In the genomic region with DNA sequence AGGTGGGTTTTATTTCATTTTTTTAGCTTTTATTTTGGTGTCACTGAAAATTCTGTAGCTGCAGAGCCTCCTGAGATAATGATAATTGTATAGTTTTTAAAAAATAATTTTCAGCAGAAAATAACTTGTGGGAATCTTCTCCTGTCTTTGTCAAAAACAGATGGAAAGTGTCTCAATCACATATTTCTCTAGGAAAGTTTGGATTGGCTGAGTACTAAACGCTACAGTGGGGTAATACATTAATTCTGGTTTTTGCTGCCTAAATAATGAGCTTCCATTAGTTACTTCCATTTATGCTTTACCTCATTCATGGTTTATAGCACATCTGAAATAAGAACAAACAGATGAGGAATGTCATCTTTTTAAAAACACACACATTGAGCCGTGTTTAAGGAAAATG, we compare ENCODE assay signal across 14 cellular contexts. TPM values are rescaled to one million over a fixed set of nuclear protein-coding genes. Genes with fewer than 3 reads are reported as not detected.
A peak's percentile ranks its signal among the peaks of the same experiment; 100 is the strongest.
DNase-seq lines count a peak whose midpoint lies in the region; ATAC-seq and TF ChIP-seq lines count a peak whose summit lies in the region.
"Had no signal": no experiment of that assay in that cellular context is flagged by ENCODE, and none has a peak within 500 bp of the region (broad histone marks: within the 10 kb centered on the region; RNA-seq: fewer than 3 reads in every experiment).

No MANE protein-coding gene starts in this region.

- H3K27ac Mint-ChIP-seq in MCF 10A (ENCODE audit: low read depth, unreplicated experiment) = peak overlapping the region; percentile 12
- H3K27ac Mint-ChIP-seq: activated CD8-positive, alpha-beta T cell treated with anti-CD3 and anti-CD28 coated beads, Interleukin-2, amount 10 ng/mL, durations not matched to agents 7 days and 5 days; CD4-positive, alpha-beta memory T cell had no signal

- POLR2A ChIA-PET in MCF 10A (lab: Yijun Ruan, JAX) = interaction anchor here (0.6 to 5.7 kb wide), 14 partner anchors 9 to 512 kb away, joined by 3 to 54 read pairs (median 3); no protein-coding TSS in a partner anchor

- H3K4me3 ChIP-seq in HFF-Myc (replicated peaks; ENCODE audit: low read depth, low read length) (peak overlapping the region; percentile 93), lower leg skin (ENCODE audit: low read depth, poor library complexity, severe bottlenecking) (peak overlapping the region; percentile 47), suprapubic skin (peak overlapping the region; percentile 59)
- H3K4me3 ChIP-seq: cardiac muscle cell had no signal

- TF ChIP-seq POLR2A in lower leg skin (IDR thresholded peaks at IDR 0.05) (no peak), suprapubic skin (IDR thresholded peaks at IDR 0.05) (no peak)

- ATAC-seq in GM21786 (IDR thresholded peaks at IDR 0.05; ENCODE audit: unreplicated experiment) = no peak
- ATAC-seq: activated CD8-positive, alpha-beta T cell treated with anti-CD3 and anti-CD28 coated beads, Interleukin-2, amount 10 ng/mL, durations not matched to agents 7 days and 5 days had no signal

- WGBS in lower leg skin, 2 donors = 53 to 68% methylated on average over 2 of the region's 2 CpGs
- 57% methylated on average over 2 of the region's 2 CpGs for WGBS in suprapubic skin

- no peaks in the 10 kb centered on the region for H3K9me3 ChIP-seq in suprapubic skin

- H3K27me3 ChIP-seq in suprapubic skin = peaks cover 72% of the 10 kb centered on the region
- H3K27me3 ChIP-seq: cardiac muscle cell had no signal

- H3K4me3 Mint-ChIP-seq in MCF 10A (ENCODE audit: unreplicated experiment) = peak overlapping the region; percentile 89
- H3K4me3 Mint-ChIP-seq: activated CD8-positive, alpha-beta T cell treated with anti-CD3 and anti-CD28 coated beads, Interleukin-2, amount 10 ng/mL, durations not matched to agents 7 days and 5 days; CD4-positive, alpha-beta memory T cell had no signal

- peaks cover 14% of the 10 kb centered on the region for H3K36me3 Mint-ChIP-seq in MCF 10A (ENCODE audit: insufficient read depth, unreplicated experiment)
- H3K36me3 Mint-ChIP-seq: CD4-positive, alpha-beta memory T cell had no signal

- TF ChIP-seq CTCF in HFF-Myc (IDR thresholded peaks at IDR 0.05; ENCODE audit: low read depth, low read length, missing control alignments) (no peak), MCF 10A (IDR thresholded peaks at IDR 0.05; ENCODE audit: unreplicated experiment) (no peak), lower leg skin (IDR thresholded peaks at IDR 0.05) (no peak), suprapubic skin (IDR thresholded peaks at IDR 0.05) (no peak)

- H3K36me3 ChIP-seq in suprapubic skin = no peaks in the 10 kb centered on the region
- H3K36me3 ChIP-seq: cardiac muscle cell had no signal

- no peaks in the 10 kb centered on the region for H3K27me3 Mint-ChIP-seq in MCF 10A (ENCODE audit: insufficient read depth, unreplicated experiment)

- peak overlapping the region; percentile 89 for H3K27ac ChIP-seq in suprapubic skin
- H3K27ac ChIP-seq: cardiac muscle cell had no signal

- H3K4me1 Mint-ChIP-seq in MCF 10A (ENCODE audit: insufficient read depth, unreplicated experiment) = peaks cover 13% of the 10 kb centered on the region

- peaks cover 27% of the 10 kb centered on the region for H3K4me1 ChIP-seq in suprapubic skin

- TSS peak; percentile 29 for BruUV-seq in MCF 10A (replicated peaks; lab: Mats Ljungman, UMichigan)

- CTCF ChIA-PET in MCF 10A (lab: Yijun Ruan, JAX) = interaction anchor here (0.6 to 1.7 kb wide), 6 partner anchors 9 to 248 kb away, joined by 3 to 5 read pairs (median 4); no protein-coding TSS in a partner anchor

- DNase-seq in HFF-Myc (ENCODE audit: extremely low read depth, low read depth) (no peak), MCF 10A (ENCODE audit: unreplicated experiment) (no peak), lower leg skin (ENCODE audit: low spot score in 2 of 2) (no peak), suprapubic skin (ENCODE audit: low spot score in 2 of 2) (no peak), COLO668 (lab: John Stamatoyannopoulos, UW; ENCODE audit: unreplicated experiment) (no peak), NCI-H1930 (lab: John Stamatoyannopoulos, UW) (no peak)
- no peak for DNase-seq in stimulated activated CD4-positive, alpha-beta T cell treated with anti-CD3 and anti-CD28 coated beads, Interleukin-15, amount 100 ng/mL, for 24 hours
- DNase-seq: activated CD8-positive, alpha-beta T cell treated with anti-CD3 and anti-CD28 coated beads, Interleukin-2, amount 10 ng/mL, durations not matched to agents 7 days and 5 days; activated effector memory CD4-positive, alpha-beta T cell treated with anti-CD3 and anti-CD28 coated beads, Interleukin-2, amount 50 U/mL, for 16 hours; CD4-positive, alpha-beta memory T cell; NCI-H2081 treated with DMSO at 0.1 percent for 48 hours; SIG-M5 had no signal

- H3K9me3 Mint-ChIP-seq in MCF 10A (ENCODE audit: unreplicated experiment) = no peaks in the 10 kb centered on the region
- H3K9me3 Mint-ChIP-seq: CD4-positive, alpha-beta memory T cell had no signal

- TF ChIP-seq EP300 in suprapubic skin (IDR thresholded peaks at IDR 0.05) = no peak

- intact Hi-C loops in MCF 10A (cut with micrococcal nuclease) (no loop called here), lower leg skin (cut with DNase I; ENCODE audit: low total_unique reads) (no loop called here)

RNA-seq across cellular contexts. Expression of a gene that starts 2.2 kb away (rescaled TPM):
- total RNA-seq in MCF 10A (2022) (30.2 and 31.6 TPM in 2 replicates), lower leg skin (10 to 100 TPM; 36.5 to 47.8 (median 38.5) TPM), suprapubic skin (10 to 100 TPM; 14.7 to 72.7 (median 30.4) TPM)
- total RNA-seq: activated CD8-positive, alpha-beta T cell treated with anti-CD3 and anti-CD28 coated beads, Interleukin-2, amount 10 ng/mL, durations not matched to agents 7 days and 5 days; cardiac muscle cell; CD4-positive, alpha-beta memory T cell had no signal
